Comparison of ENCODE assay signal across 9 cellular contexts in genomic region chr20:57440678-57441509, GRCh38. TPM values are rescaled to one million over a fixed set of nuclear protein-coding genes. Genes with fewer than 3 reads are reported as not detected.
DNase-seq lines count a peak whose midpoint lies in the region; ATAC-seq lines count a peak whose summit lies in the region.
"Had no signal": no experiment of that assay in that cellular context is flagged by ENCODE, and none has a peak within 500 bp of the region (broad histone marks: within the 10 kb centered on the region; RNA-seq: fewer than 3 reads in every experiment).

No MANE protein-coding gene starts in this region.

- peak overlapping the region in 1 of 7 donors; percentile 40 for H3K27ac Mint-ChIP-seq in CD4-positive, alpha-beta memory T cell

- intact Hi-C loops in CD4-positive, alpha-beta memory T cell (cut with micrococcal nuclease) = no loop called here

- no peak overlapping the region for H3K4me3 Mint-ChIP-seq in CD4-positive, alpha-beta memory T cell

- ATAC-seq in HG03469 (IDR thresholded peaks at IDR 0.05; ENCODE audit: unreplicated experiment) (no peak), GM19328 (IDR thresholded peaks at IDR 0.05; ENCODE audit: unreplicated experiment) (no peak)
- ATAC-seq: activated CD4-positive, CD25-positive, alpha-beta regulatory T cell treated with anti-CD3 and anti-CD28 coated beads, Interleukin-2, amount 50 U/mL, for 24 hours had no signal

- H3K27me3 Mint-ChIP-seq in CD4-positive, alpha-beta memory T cell = peaks cover 0 to 2% of the 10 kb centered on the region in 2 donors

- H3K4me1 ChIP-seq in adipocyte (ENCODE audit: control insufficient read depth, insufficient read depth, low read length) = peaks cover 26% of the 10 kb centered on the region
- peaks cover 77% of the 10 kb centered on the region for H3K4me1 ChIP-seq in rectal smooth muscle tissue (ENCODE audit: control insufficient read depth, insufficient read depth, low read length)
- peaks cover 7% of the 10 kb centered on the region for H3K4me1 ChIP-seq in CD4-positive, alpha-beta memory T cell (ENCODE audit: insufficient read depth, low read length)

- peaks cover 4 to 16% (median 12%) of the 10 kb centered on the region in 4 donors for H3K4me1 Mint-ChIP-seq in CD4-positive, alpha-beta memory T cell

- DNase-seq in G401 (ENCODE audit: low spot score) (peak; percentile 37), adipocyte (ENCODE audit: low read depth) (no peak), hepatic stellate cell (ENCODE audit: low spot score) (peak; percentile 84)
- no peak for DNase-seq in stimulated activated CD4-positive, alpha-beta T cell treated with anti-CD3 and anti-CD28 coated beads, Interleukin-2, amount 100 ng/mL, for 48 hours
- no peak for DNase-seq in CD4-positive, alpha-beta memory T cell

- peaks cover 12% of the 10 kb centered on the region for H3K9me3 ChIP-seq in adipocyte (ENCODE audit: control insufficient read depth, low read length)
- H3K9me3 ChIP-seq in CD4-positive, alpha-beta memory T cell (ENCODE audit: control insufficient read depth in 1 of 2, low read length in 2 of 2) = no peaks in the 10 kb centered on the region

- H3K9ac ChIP-seq in adipocyte (ENCODE audit: low read length) (peak overlapping the region; percentile 81), rectal smooth muscle tissue (ENCODE audit: low read length) (peak overlapping the region; percentile 22)

- POLR2A ChIA-PET in CD4-positive, alpha-beta memory T cell (lab: Charles Lee; ENCODE audit: partially characterized antibody) = no interaction called here

- H3K27me3 ChIP-seq in adipocyte (replicated peaks; ENCODE audit: control insufficient read depth, insufficient read depth, low read length) (peaks cover 13% of the 10 kb centered on the region), rectal smooth muscle tissue (ENCODE audit: control insufficient read depth, insufficient read depth, low read length) (no peaks in the 10 kb centered on the region)
- no peaks in the 10 kb centered on the region for H3K27me3 ChIP-seq in CD4-positive, alpha-beta memory T cell (ENCODE audit: insufficient read depth, low read length)

- H3K36me3 ChIP-seq in adipocyte (ENCODE audit: control insufficient read depth, insufficient read depth, low read length, severe bottlenecking) (no peaks in the 10 kb centered on the region), rectal smooth muscle tissue (ENCODE audit: control insufficient read depth, insufficient read depth, low read length) (no peaks in the 10 kb centered on the region)
- H3K36me3 ChIP-seq in CD4-positive, alpha-beta memory T cell (ENCODE audit: insufficient read depth, low read length) = no peaks in the 10 kb centered on the region

- peak overlapping the region; percentile 96 for H3K27ac ChIP-seq in rectal smooth muscle tissue (ENCODE audit: low read depth, low read length)
- no peak overlapping the region for H3K27ac ChIP-seq in CD4-positive, alpha-beta memory T cell (ENCODE audit: low read depth, low read length)

- in situ Hi-C loops in G401 (cut with HindIII; ENCODE audit: low sequenced_read_pairs) = no loop called here

- H3K36me3 Mint-ChIP-seq in CD4-positive, alpha-beta memory T cell = no peaks in the 10 kb centered on the region

- CTCF ChIA-PET in CD4-positive, alpha-beta memory T cell (lab: Charles Lee; ENCODE audit: partially characterized antibody) = no interaction called here

- H3K9me3 Mint-ChIP-seq in CD4-positive, alpha-beta memory T cell = no peaks in the 10 kb centered on the region

- H3K4me3 ChIP-seq in adipocyte (ENCODE audit: low read length) = no peak overlapping the region
- no peak overlapping the region for H3K4me3 ChIP-seq in rectal smooth muscle tissue (ENCODE audit: low read length)
- H3K4me3 ChIP-seq in CD4-positive, alpha-beta memory T cell (ENCODE audit: low read length in 2 of 2) = no peak overlapping the region

RNA-seq across cellular contexts. Expression of gene RBM38, which starts 49.7 kb away (rescaled TPM):
- 74.9 and 101 TPM in 2 replicates for total RNA-seq in G401 (2014; rRNA removed; shearing (Covaris generic))
- total RNA-seq in CD4-positive, alpha-beta memory T cell = 10 to 100 TPM; 76.0 to 79.6 TPM
- polyA plus RNA-seq in CD4-positive, alpha-beta memory T cell = 10 to 100 TPM; 33.1 to 97.8 TPM

Comparison
In these comparisons a context has a peak if more than half of its experiments do, and no peak if none do; other contexts are left out.
1. DNase-seq: peak in G401 (single experiment) and hepatic stellate cell (single experiment); none in adipocyte (single experiment), stimulated activated CD4-positive, alpha-beta T cell treated with anti-CD3 and anti-CD28 coated beads, Interleukin-2, amount 100 ng/mL, for 48 hours (0 of 2) and CD4-positive, alpha-beta memory T cell (0 of 5).